1 cellular context compared by ENCODE assay signal in genomic region chr7:140697447-140698143, GRCh38.
TF ChIP-seq lines count a peak whose summit lies in the region.

No MANE protein-coding gene starts in this region.

TF ChIP-seq in HepG2, 621 proteins besides CTCF, POLR2A, EP300 and RAD21:
- TF ChIP-seq ZNF276 (CRISPR knock-in tag; IDR thresholded peaks at IDR 0.05; ENCODE audit: low read depth) (no peak), ZNF382 (CRISPR knock-in tag; IDR thresholded peaks at IDR 0.05; ENCODE audit: borderline replicate concordance) (no peak), GFI1 (CRISPR knock-in tag; IDR thresholded peaks at IDR 0.05; ENCODE audit: borderline replicate concordance) (0 out of 2 replicates have a peak, but pooled peaks have one; percentile 23), ZNF441 (CRISPR knock-in tag; IDR thresholded peaks at IDR 0.05; ENCODE audit: borderline replicate concordance) (no peak), ZNF251 (CRISPR knock-in tag; IDR thresholded peaks at IDR 0.05) (no peak), ATF1 (CRISPR knock-in tag; IDR thresholded peaks at IDR 0.05) (no peak), ZNF326 (CRISPR knock-in tag; IDR thresholded peaks at IDR 0.05; ENCODE audit: borderline replicate concordance) (no peak), GATAD2A (CRISPR knock-in tag; IDR thresholded peaks at IDR 0.05) (no peak), TAF15 (IDR thresholded peaks at IDR 0.05; ENCODE audit: low read depth, low read length, poor library complexity, severe bottlenecking) (peak; percentile 2), ZNF20 (CRISPR knock-in tag; IDR thresholded peaks at IDR 0.05) (no peak), GABPA (IDR thresholded peaks at IDR 0.05; ENCODE audit: low read depth, low read length) (no peak), GABPA (CRISPR knock-in tag; IDR thresholded peaks at IDR 0.05; ENCODE audit: low read depth) (no peak; the same call in 1 of the 2 replicates), RFX1 (IDR thresholded peaks at IDR 0.05) (no peak), SYNCRIP (IDR thresholded peaks at IDR 0.05; ENCODE audit: insufficient read depth, low read depth, low read length) (no peak), SNRNP70 (IDR thresholded peaks at IDR 0.05; ENCODE audit: low read depth, low read length) (no peak), IRX3 (CRISPR knock-in tag; IDR thresholded peaks at IDR 0.05; ENCODE audit: borderline replicate concordance, low read depth) (no peak), NFE2L1 (CRISPR knock-in tag; IDR thresholded peaks at IDR 0.05; ENCODE audit: borderline replicate concordance) (no peak), MEIS2 (CRISPR knock-in tag; IDR thresholded peaks at IDR 0.05) (no peak), RBM22 (optimal IDR thresholded peaks at IDR 0.05; ENCODE audit: low read length) (no peak), NFATC3 (CRISPR knock-in tag; IDR thresholded peaks at IDR 0.05) (no peak), ZNF781 (CRISPR knock-in tag; IDR thresholded peaks at IDR 0.05; ENCODE audit: borderline replicate concordance, not compliant biosample characterization) (no peak), ZMYM2 (CRISPR knock-in tag; IDR thresholded peaks at IDR 0.05) (no peak), ZNF589 (CRISPR knock-in tag; conservative IDR thresholded peaks at IDR 0.05) (no peak), RXRB (CRISPR knock-in tag; IDR thresholded peaks at IDR 0.05; ENCODE audit: borderline replicate concordance) (no peak), ZMYM4 (CRISPR knock-in tag; IDR thresholded peaks at IDR 0.05) (no peak), ZBTB39 (CRISPR knock-in tag; IDR thresholded peaks at IDR 0.05) (no peak), MLLT10 (CRISPR knock-in tag; IDR thresholded peaks at IDR 0.05) (no peak), ATF7-NPFF (CRISPR knock-in tag; IDR thresholded peaks at IDR 0.05; ENCODE audit: low read depth) (peak; percentile 1; the same call in 1 of the 2 replicates), IKZF4 (CRISPR knock-in tag; IDR thresholded peaks at IDR 0.05; ENCODE audit: borderline replicate concordance, low read depth, not compliant biosample characterization) (peak; percentile 3), ZNF136 (CRISPR knock-in tag; IDR thresholded peaks at IDR 0.05; ENCODE audit: low read depth) (no peak), ZNF317 (CRISPR knock-in tag; IDR thresholded peaks at IDR 0.05) (0 out of 2 replicates have a peak, but pooled peaks have one; percentile 12), ZNF878 (CRISPR knock-in tag; IDR thresholded peaks at IDR 0.05) (no peak), FOSL1 (CRISPR knock-in tag; IDR thresholded peaks at IDR 0.05; ENCODE audit: borderline replicate concordance) (no peak), MYPOP (CRISPR knock-in tag; IDR thresholded peaks at IDR 0.05) (0 out of 2 replicates have a peak, but pooled peaks have one; percentile 1), ZNF569 (CRISPR knock-in tag; IDR thresholded peaks at IDR 0.05; ENCODE audit: borderline replicate concordance) (no peak), FOXM1 (CRISPR knock-in tag; IDR thresholded peaks at IDR 0.05) (no peak), ZNF3 (CRISPR knock-in tag; IDR thresholded peaks at IDR 0.05) (no peak), DPF2 (CRISPR knock-in tag; IDR thresholded peaks at IDR 0.05; ENCODE audit: borderline replicate concordance, low read depth) (0 out of 2 replicates have a peak, but pooled peaks have one; percentile 1)
- TF ChIP-seq, protein P1, sequence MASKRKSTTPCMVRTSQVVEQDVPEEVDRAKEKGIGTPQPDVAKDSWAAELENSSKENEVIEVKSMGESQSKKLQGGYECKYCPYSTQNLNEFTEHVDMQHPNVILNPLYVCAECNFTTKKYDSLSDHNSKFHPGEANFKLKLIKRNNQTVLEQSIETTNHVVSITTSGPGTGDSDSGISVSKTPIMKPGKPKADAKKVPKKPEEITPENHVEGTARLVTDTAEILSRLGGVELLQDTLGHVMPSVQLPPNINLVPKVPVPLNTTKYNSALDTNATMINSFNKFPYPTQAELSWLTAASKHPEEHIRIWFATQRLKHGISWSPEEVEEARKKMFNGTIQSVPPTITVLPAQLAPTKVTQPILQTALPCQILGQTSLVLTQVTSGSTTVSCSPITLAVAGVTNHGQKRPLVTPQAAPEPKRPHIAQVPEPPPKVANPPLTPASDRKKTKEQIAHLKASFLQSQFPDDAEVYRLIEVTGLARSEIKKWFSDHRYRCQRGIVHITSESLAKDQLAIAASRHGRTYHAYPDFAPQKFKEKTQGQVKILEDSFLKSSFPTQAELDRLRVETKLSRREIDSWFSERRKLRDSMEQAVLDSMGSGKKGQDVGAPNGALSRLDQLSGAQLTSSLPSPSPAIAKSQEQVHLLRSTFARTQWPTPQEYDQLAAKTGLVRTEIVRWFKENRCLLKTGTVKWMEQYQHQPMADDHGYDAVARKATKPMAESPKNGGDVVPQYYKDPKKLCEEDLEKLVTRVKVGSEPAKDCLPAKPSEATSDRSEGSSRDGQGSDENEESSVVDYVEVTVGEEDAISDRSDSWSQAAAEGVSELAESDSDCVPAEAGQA (IDR thresholded peaks at IDR 0.05; ENCODE audit: low read depth): peak; percentile 15; the same call in 1 of the 2 replicates
- TF ChIP-seq, protein P1 (CRISPR knock-in tag; IDR thresholded peaks at IDR 0.05; ENCODE audit: borderline replicate concordance): no peak
- TF ChIP-seq, protein P2, sequence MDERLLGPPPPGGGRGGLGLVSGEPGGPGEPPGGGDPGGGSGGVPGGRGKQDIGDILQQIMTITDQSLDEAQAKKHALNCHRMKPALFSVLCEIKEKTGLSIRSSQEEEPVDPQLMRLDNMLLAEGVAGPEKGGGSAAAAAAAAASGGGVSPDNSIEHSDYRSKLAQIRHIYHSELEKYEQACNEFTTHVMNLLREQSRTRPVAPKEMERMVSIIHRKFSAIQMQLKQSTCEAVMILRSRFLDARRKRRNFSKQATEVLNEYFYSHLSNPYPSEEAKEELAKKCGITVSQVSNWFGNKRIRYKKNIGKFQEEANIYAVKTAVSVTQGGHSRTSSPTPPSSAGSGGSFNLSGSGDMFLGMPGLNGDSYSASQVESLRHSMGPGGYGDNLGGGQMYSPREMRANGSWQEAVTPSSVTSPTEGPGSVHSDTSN (CRISPR knock-in tag; IDR thresholded peaks at IDR 0.05): peak; percentile 49; the same call in 1 of the 2 replicates
- TF ChIP-seq, protein P3, sequence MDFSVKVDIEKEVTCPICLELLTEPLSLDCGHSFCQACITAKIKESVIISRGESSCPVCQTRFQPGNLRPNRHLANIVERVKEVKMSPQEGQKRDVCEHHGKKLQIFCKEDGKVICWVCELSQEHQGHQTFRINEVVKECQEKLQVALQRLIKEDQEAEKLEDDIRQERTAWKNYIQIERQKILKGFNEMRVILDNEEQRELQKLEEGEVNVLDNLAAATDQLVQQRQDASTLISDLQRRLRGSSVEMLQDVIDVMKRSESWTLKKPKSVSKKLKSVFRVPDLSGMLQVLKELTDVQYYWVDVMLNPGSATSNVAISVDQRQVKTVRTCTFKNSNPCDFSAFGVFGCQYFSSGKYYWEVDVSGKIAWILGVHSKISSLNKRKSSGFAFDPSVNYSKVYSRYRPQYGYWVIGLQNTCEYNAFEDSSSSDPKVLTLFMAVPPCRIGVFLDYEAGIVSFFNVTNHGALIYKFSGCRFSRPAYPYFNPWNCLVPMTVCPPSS (IDR thresholded peaks at IDR 0.05): no peak
- TF ChIP-seq, protein P4, sequence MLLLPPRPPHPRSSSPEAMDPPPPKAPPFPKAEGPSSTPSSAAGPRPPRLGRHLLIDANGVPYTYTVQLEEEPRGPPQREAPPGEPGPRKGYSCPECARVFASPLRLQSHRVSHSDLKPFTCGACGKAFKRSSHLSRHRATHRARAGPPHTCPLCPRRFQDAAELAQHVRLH (CRISPR knock-in tag; IDR thresholded peaks at IDR 0.05; ENCODE audit: borderline replicate concordance, low read depth): peak; percentile 41; the same call in 1 of the 2 replicates
- TF ChIP-seq, protein P5, sequence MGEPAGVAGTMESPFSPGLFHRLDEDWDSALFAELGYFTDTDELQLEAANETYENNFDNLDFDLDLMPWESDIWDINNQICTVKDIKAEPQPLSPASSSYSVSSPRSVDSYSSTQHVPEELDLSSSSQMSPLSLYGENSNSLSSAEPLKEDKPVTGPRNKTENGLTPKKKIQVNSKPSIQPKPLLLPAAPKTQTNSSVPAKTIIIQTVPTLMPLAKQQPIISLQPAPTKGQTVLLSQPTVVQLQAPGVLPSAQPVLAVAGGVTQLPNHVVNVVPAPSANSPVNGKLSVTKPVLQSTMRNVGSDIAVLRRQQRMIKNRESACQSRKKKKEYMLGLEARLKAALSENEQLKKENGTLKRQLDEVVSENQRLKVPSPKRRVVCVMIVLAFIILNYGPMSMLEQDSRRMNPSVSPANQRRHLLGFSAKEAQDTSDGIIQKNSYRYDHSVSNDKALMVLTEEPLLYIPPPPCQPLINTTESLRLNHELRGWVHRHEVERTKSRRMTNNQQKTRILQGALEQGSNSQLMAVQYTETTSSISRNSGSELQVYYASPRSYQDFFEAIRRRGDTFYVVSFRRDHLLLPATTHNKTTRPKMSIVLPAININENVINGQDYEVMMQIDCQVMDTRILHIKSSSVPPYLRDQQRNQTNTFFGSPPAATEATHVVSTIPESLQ (CRISPR knock-in tag; conservative IDR thresholded peaks at IDR 0.05): no peak
- TF ChIP-seq, protein P6, sequence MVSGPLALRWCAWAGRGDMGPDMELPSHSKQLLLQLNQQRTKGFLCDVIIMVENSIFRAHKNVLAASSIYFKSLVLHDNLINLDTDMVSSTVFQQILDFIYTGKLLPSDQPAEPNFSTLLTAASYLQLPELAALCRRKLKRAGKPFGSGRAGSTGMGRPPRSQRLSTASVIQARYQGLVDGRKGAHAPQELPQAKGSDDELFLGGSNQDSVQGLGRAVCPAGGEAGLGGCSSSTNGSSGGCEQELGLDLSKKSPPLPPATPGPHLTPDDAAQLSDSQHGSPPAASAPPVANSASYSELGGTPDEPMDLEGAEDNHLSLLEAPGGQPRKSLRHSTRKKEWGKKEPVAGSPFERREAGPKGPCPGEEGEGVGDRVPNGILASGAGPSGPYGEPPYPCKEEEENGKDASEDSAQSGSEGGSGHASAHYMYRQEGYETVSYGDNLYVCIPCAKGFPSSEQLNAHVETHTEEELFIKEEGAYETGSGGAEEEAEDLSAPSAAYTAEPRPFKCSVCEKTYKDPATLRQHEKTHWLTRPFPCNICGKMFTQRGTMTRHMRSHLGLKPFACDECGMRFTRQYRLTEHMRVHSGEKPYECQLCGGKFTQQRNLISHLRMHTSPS (CRISPR knock-in tag; IDR thresholded peaks at IDR 0.05; ENCODE audit: low read depth): no peak
TF ChIP-seq in HepG2: peak in this region for 10.
